Comparison of ENCODE assay signal across 8 cellular contexts in the genomic region with DNA sequence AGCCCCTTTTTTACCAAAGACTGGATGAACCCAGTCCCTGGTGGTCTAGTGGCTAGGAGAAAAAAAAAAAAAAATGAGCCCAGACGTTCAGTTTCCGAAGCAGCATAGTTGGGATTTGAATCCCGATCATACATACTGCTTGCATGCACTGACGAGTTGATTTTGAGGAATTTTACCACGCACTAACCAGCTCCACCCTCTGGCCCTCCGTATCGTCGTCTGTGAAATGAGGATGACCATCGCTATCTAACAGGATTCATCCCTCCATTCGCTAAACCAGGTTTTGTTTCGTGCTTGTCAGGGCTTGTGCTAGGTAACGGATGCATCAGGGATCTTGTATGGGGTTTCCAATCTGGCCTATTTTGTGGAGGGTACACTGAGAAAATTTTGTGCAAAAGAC. TPM values are rescaled to one million over a fixed set of nuclear protein-coding genes. Genes with fewer than 3 reads are reported as not detected.
DNase-seq lines count a peak whose midpoint lies in the region; TF ChIP-seq lines count a peak whose summit lies in the region.

No MANE protein-coding gene starts in this region.

- H3K36me3 Mint-ChIP-seq in activated CD4-positive, alpha-beta T cell treated with anti-CD3 and anti-CD28 coated beads, Interleukin-2, amount 10 ng/mL, durations not matched to agents 7 days and 5 days (ENCODE audit: low read depth) = peaks cover 33% of the 10 kb centered on the region
- H3K36me3 Mint-ChIP-seq in neural crest cell (ENCODE audit: low read depth) = no peaks in the 10 kb centered on the region

- peak overlapping the region; percentile 82 for H3K4me3 Mint-ChIP-seq in activated CD4-positive, alpha-beta T cell treated with anti-CD3 and anti-CD28 coated beads, Interleukin-2, amount 10 ng/mL, durations not matched to agents 7 days and 5 days
- H3K4me3 Mint-ChIP-seq in neural crest cell = peak overlapping the region; percentile 97

- H3K4me1 Mint-ChIP-seq in activated CD4-positive, alpha-beta T cell treated with anti-CD3 and anti-CD28 coated beads, Interleukin-2, amount 10 ng/mL, durations not matched to agents 7 days and 5 days = peaks cover 30% of the 10 kb centered on the region
- H3K4me1 Mint-ChIP-seq in neural crest cell = peaks cover 25% of the 10 kb centered on the region

- POLR2A ChIA-PET in activated CD4-positive, alpha-beta T cell treated with anti-CD3 and anti-CD28 coated beads, Interleukin-2, amount 10 ng/mL, durations not matched to agents 7 days and 5 days (lab: Charles Lee) = no interaction called here

- CTCF ChIA-PET in activated CD4-positive, alpha-beta T cell treated with anti-CD3 and anti-CD28 coated beads, Interleukin-2, amount 10 ng/mL, durations not matched to agents 7 days and 5 days (lab: Charles Lee) = interaction anchor here (0.6 to 1.1 kb wide), 3 partner anchors 48 to 304 kb away, joined by 3 to 10 read pairs (median 3); no protein-coding TSS in a partner anchor

- in situ Hi-C loops in SK-MEL-5 (cut with HindIII; ENCODE audit: low pct_unique_long_range_greater_than_20kb, low sequenced_read_pairs) = no loop called here

- peaks cover 7% of the 10 kb centered on the region for H3K27me3 Mint-ChIP-seq in activated CD4-positive, alpha-beta T cell treated with anti-CD3 and anti-CD28 coated beads, Interleukin-2, amount 10 ng/mL, durations not matched to agents 7 days and 5 days
- peaks cover 17% of the 10 kb centered on the region for H3K27me3 Mint-ChIP-seq in neural crest cell (ENCODE audit: low read depth)

- peak overlapping the region; percentile 98 for H3K27ac Mint-ChIP-seq in activated CD4-positive, alpha-beta T cell treated with anti-CD3 and anti-CD28 coated beads, Interleukin-2, amount 10 ng/mL, durations not matched to agents 7 days and 5 days
- H3K27ac Mint-ChIP-seq in neural crest cell (ENCODE audit: unreplicated experiment) = no peak overlapping the region

- peak overlapping the region; percentile 78 for H3K4me3 ChIP-seq in epithelial cell of proximal tubule (ENCODE audit: low read depth, low read length)

- no peak for TF ChIP-seq CTCF in epithelial cell of proximal tubule (conservative IDR thresholded peaks at IDR 0.05; ENCODE audit: low read depth, low read length)
- no peak for TF ChIP-seq CTCF in neural crest cell (conservative IDR thresholded peaks at IDR 0.05)

- DNase-seq in activated CD4-positive, alpha-beta T cell treated with anti-CD3 and anti-CD28 coated beads, Interleukin-2, amount 10 ng/mL, durations not matched to agents 7 days and 5 days = no peak
- DNase-seq in activated CD4-positive, alpha-beta T cell treated with anti-CD3 and anti-CD28 coated beads, Interleukin-2, amount 50 U/mL, for 4 hours = no peak
- DNase-seq in SK-MEL-5 (ENCODE audit: low read depth, low spot score) (peak; percentile 2), epithelial cell of proximal tubule (ENCODE audit: low read depth) (no peak), neural crest cell (ENCODE audit: low read depth, low spot score) (no peak), occipital lobe (lab: John Stamatoyannopoulos, UW) (no peak)
- DNase-seq in stimulated activated CD4-positive, alpha-beta T cell treated with anti-CD3 and anti-CD28 coated beads, Interleukin-4, amount 100 ng/mL, for 24 hours = no peak
- no peak for DNase-seq in activated CD4-positive, CD25-positive, alpha-beta regulatory T cell treated with anti-CD3 and anti-CD28 coated beads, Interleukin-2, amount 50 U/mL, for 72 hours

- H3K9me3 Mint-ChIP-seq in activated CD4-positive, alpha-beta T cell treated with anti-CD3 and anti-CD28 coated beads, Interleukin-2, amount 10 ng/mL, durations not matched to agents 7 days and 5 days = no peaks in the 10 kb centered on the region
- no peaks in the 10 kb centered on the region for H3K9me3 Mint-ChIP-seq in neural crest cell

RNA-seq across cellular contexts. Expression of a gene that starts 0.8 kb away (rescaled TPM):
- total RNA-seq in activated CD4-positive, alpha-beta T cell treated with anti-CD3 and anti-CD28 coated beads, Interleukin-2, amount 10 ng/mL, durations not matched to agents 7 days and 5 days = 10 to 100 TPM; 18.6 to 19.8 TPM
- 46.1 and 59.4 TPM in 2 replicates for total RNA-seq in SK-MEL-5 (2014; rRNA removed; shearing (Covaris generic))
- polyA plus RNA-seq in SK-MEL-5 (2015; cell fraction: cytosol; rRNA removed) = 20.6 and 29.4 TPM in 2 replicates
- 26.5 and 58.1 TPM in 2 replicates for polyA plus RNA-seq in SK-MEL-5 (2015; cell fraction: nucleus; rRNA removed)
- total RNA-seq in epithelial cell of proximal tubule = 53.6 and 57.2 TPM in 2 replicates
- total RNA-seq in neural crest cell = 39.7 and 40.1 TPM in 2 replicates
- total RNA-seq in occipital lobe = 28.2 TPM

RNA-seq across cellular contexts. Expression of a gene that starts 33.7 kb away (rescaled TPM):
- total RNA-seq in activated CD4-positive, alpha-beta T cell treated with anti-CD3 and anti-CD28 coated beads, Interleukin-2, amount 10 ng/mL, durations not matched to agents 7 days and 5 days = not detected
- total RNA-seq in SK-MEL-5 (2014; rRNA removed; shearing (Covaris generic)) = not detected in 2 replicates
- polyA plus RNA-seq in SK-MEL-5 (2015; cell fraction: cytosol; rRNA removed) = not detected in 2 replicates
- not detected in 2 replicates for polyA plus RNA-seq in SK-MEL-5 (2015; cell fraction: nucleus; rRNA removed)
- total RNA-seq in epithelial cell of proximal tubule (not detected in 2 replicates), neural crest cell (not detected in 2 replicates), occipital lobe (not detected)

RNA-seq across cellular contexts. Expression of a gene that starts 51.7 kb away (rescaled TPM):
- total RNA-seq in activated CD4-positive, alpha-beta T cell treated with anti-CD3 and anti-CD28 coated beads, Interleukin-2, amount 10 ng/mL, durations not matched to agents 7 days and 5 days = 1 to 10 TPM; 1.2 to 2.4 TPM
- 0.37 and 1.4 TPM in 2 replicates for total RNA-seq in SK-MEL-5 (2014; rRNA removed; shearing (Covaris generic))
- 0.22 and 0.90 TPM in 2 replicates for polyA plus RNA-seq in SK-MEL-5 (2015; cell fraction: cytosol; rRNA removed)
- 2.1 and 4.1 TPM in 2 replicates for polyA plus RNA-seq in SK-MEL-5 (2015; cell fraction: nucleus; rRNA removed)
- total RNA-seq in epithelial cell of proximal tubule (0.29 and 0.52 TPM in 2 replicates), neural crest cell (1.0 and 1.5 TPM in 2 replicates), occipital lobe (2.8 TPM)

RNA-seq across cellular contexts. Expression of a gene that starts 59.8 kb away (rescaled TPM):
- under 1 TPM; 0.20 to 0.35 TPM for total RNA-seq in activated CD4-positive, alpha-beta T cell treated with anti-CD3 and anti-CD28 coated beads, Interleukin-2, amount 10 ng/mL, durations not matched to agents 7 days and 5 days
- total RNA-seq in SK-MEL-5 (2014; rRNA removed; shearing (Covaris generic)) = 0.43 and 0.48 TPM in 2 replicates
- not detected in 2 replicates for polyA plus RNA-seq in SK-MEL-5 (2015; cell fraction: cytosol; rRNA removed)
- 2.1 TPM in 1 of 2 replicates, not detected in the other for polyA plus RNA-seq in SK-MEL-5 (2015; cell fraction: nucleus; rRNA removed)
- total RNA-seq in epithelial cell of proximal tubule = not detected in 2 replicates
- 0.41 TPM in 1 of 2 replicates, not detected in the other for total RNA-seq in neural crest cell
- not detected for total RNA-seq in occipital lobe
